ENCODE assay signal across 20 cellular contexts in the genomic region with DNA sequence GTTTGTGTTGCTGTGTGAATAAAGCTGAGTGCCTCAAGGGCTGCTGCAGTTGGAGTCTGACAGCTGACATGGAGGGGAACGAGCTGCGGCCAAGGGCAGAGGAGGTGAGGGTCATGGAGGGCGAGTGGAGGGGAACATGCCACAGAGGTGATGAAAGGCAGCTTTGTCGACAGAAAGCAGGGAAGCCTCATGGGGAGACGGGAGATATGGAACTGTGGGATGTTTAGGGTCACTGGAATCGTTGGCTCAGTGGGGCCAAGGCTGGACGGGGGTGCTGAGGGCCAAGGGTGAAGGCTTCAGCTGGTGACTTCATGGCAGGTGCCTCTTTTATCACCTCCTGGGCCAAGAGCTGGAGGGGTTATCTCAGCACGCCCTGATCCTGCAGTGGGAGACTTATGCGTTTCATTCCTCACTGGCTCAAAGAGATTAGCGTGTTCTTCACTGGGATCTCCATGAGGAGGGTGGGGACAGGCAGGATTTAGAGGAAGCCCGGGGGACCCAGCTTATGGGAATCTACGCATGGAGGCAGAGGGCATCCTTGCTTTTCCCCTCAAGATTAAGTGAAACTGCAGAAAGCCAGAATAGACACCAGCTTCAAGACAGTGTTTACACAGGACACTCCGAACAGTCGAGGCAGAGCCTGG. TPM values are rescaled to one million over a fixed set of nuclear protein-coding genes. Genes with fewer than 3 reads are reported as not detected.
"Had no signal": no experiment of that assay in that cellular context is flagged by ENCODE, and none has a peak within 500 bp of the region (broad histone marks: within the 10 kb centered on the region; RNA-seq: fewer than 3 reads in every experiment).

No MANE protein-coding gene starts in this region.

- ATAC-seq: activated naive CD8-positive, alpha-beta T cell treated with anti-CD3 and anti-CD28 coated beads, Interleukin-2, amount 50 U/mL, for 24 hours; gastroesophageal sphincter; naive thymus-derived CD8-positive, alpha-beta T cell; stimulated activated naive CD8-positive, alpha-beta T cell treated with anti-CD3 and anti-CD28 coated beads, Interleukin-15, Interleukin-2, amounts not matched to agents 100 U/mL and 50 U/mL, for 24 hours had no signal

- H3K4me3 Mint-ChIP-seq: activated CD4-positive, alpha-beta memory T cell treated with anti-CD3 and anti-CD28 coated beads, Interleukin-2, amount 10 ng/mL, durations not matched to agents 7 days and 5 days; activated naive CD8-positive, alpha-beta T cell treated with anti-CD3 and anti-CD28 coated beads, Interleukin-2, amount 50 U/mL, for 24 hours; naive thymus-derived CD8-positive, alpha-beta T cell had no signal

- H3K9me3 Mint-ChIP-seq: activated CD4-positive, alpha-beta memory T cell treated with anti-CD3 and anti-CD28 coated beads, Interleukin-2, amount 10 ng/mL, durations not matched to agents 7 days and 5 days; activated naive CD8-positive, alpha-beta T cell treated with anti-CD3 and anti-CD28 coated beads, Interleukin-2, amount 50 U/mL, for 24 hours; naive thymus-derived CD8-positive, alpha-beta T cell had no signal

- H3K36me3 ChIP-seq: colonic mucosa, gastroesophageal sphincter, suprapubic skin had no signal

- H3K27me3 ChIP-seq: colonic mucosa, gastroesophageal sphincter, suprapubic skin had no signal

- H3K9me3 ChIP-seq: colonic mucosa, gastroesophageal sphincter, suprapubic skin had no signal

- H3K4me1 ChIP-seq: colonic mucosa, gastroesophageal sphincter, suprapubic skin had no signal

- H3K36me3 Mint-ChIP-seq: naive thymus-derived CD8-positive, alpha-beta T cell had no signal

- H3K4me3 ChIP-seq: colonic mucosa, gastroesophageal sphincter, lung, suprapubic skin had no signal

- H3K27ac ChIP-seq: colonic mucosa, gastroesophageal sphincter, suprapubic skin had no signal

- FAIRE-seq: astrocyte, urothelium cell line had no signal

- H3K4me1 Mint-ChIP-seq: activated naive CD8-positive, alpha-beta T cell treated with anti-CD3 and anti-CD28 coated beads, Interleukin-2, amount 50 U/mL, for 24 hours had no signal

- DNase-seq: activated CD4-positive, alpha-beta memory T cell treated with anti-CD3 and anti-CD28 coated beads, Interleukin-2, amount 10 ng/mL, durations not matched to agents 7 days and 5 days; activated naive CD4-positive, alpha-beta T cell; activated naive CD8-positive, alpha-beta T cell treated with anti-CD3 and anti-CD28 coated beads, Interleukin-2, amount 50 U/mL, for 24 hours; colonic mucosa; effector CD8-positive, alpha-beta T cell; hippocampal formation; kidney glomerular epithelial cell; naive thymus-derived CD8-positive, alpha-beta T cell; stimulated activated CD4-positive, alpha-beta T cell treated with anti-CD3 and anti-CD28 coated beads, Interleukin-4, amount 100 ng/mL, for 1 hour; stimulated activated CD8-positive, alpha-beta memory T cell treated with anti-CD3 and anti-CD28 coated beads, Interleukin-4, amount 100 ng/mL, for 48 hours; stimulated activated naive CD8-positive, alpha-beta T cell treated with anti-CD3 and anti-CD28 coated beads, Interleukin-15, Interleukin-2, amounts not matched to agents 100 U/mL and 50 U/mL, for 24 hours had no signal

- H3K27ac Mint-ChIP-seq: activated CD4-positive, alpha-beta memory T cell treated with anti-CD3 and anti-CD28 coated beads, Interleukin-2, amount 10 ng/mL, durations not matched to agents 7 days and 5 days; activated naive CD8-positive, alpha-beta T cell treated with anti-CD3 and anti-CD28 coated beads, Interleukin-2, amount 50 U/mL, for 24 hours had no signal

RNA-seq across cellular contexts. Expression of gene FAM240B, which starts 42.2 kb away (rescaled TPM):
- total RNA-seq: activated CD4-positive, alpha-beta memory T cell treated with anti-CD3 and anti-CD28 coated beads, Interleukin-2, amount 10 ng/mL, durations not matched to agents 7 days and 5 days; astrocyte; colonic mucosa; gastroesophageal sphincter; lung; mononuclear cell; naive thymus-derived CD8-positive, alpha-beta T cell; osteoblast; pulmonary artery endothelial cell; suprapubic skin; T-helper 2 cell treated with Interferon-gamma antibody and Interleukin-4, amounts not matched to agents 100 ng/mL and 5 ng/mL, for 36 hours had no signal
- polyA plus RNA-seq: lung; naive thymus-derived CD8-positive, alpha-beta T cell had no signal

RNA-seq across cellular contexts. Expression of gene ANKRD18A, which starts 57.4 kb away (rescaled TPM):
- total RNA-seq: osteoblast had no signal
